In genomic region chr7:4911111-4911828, GRCh38 we compare ENCODE assay signal across 30 cellular contexts. TPM values are rescaled to one million over a fixed set of nuclear protein-coding genes. Genes with fewer than 3 reads are reported as not detected.
"Had no signal": no experiment of that assay in that cellular context is flagged by ENCODE, and none has a peak within 500 bp of the region (broad histone marks: within the 10 kb centered on the region; RNA-seq: fewer than 3 reads in every experiment).

No MANE protein-coding gene starts in this region.

- H3K27ac Mint-ChIP-seq: stimulated activated effector memory CD8-positive, alpha-beta T cell treated with anti-CD3 and anti-CD28 coated beads, Interleukin-12 subunit alpha, Interleukin-12 subunit beta, amount 100 ng/mL, for 72 hours; stimulated activated memory B cell treated with anti-CD40 and anti-IgM and Interleukin-4, amounts not matched to agents 10 μg/mL and 1 μg/mL and 100 μg/mL, for 72 hours; stimulated activated naive B cell treated with anti-CD40 and anti-IgM and Interleukin-4, amounts not matched to agents 10 μg/mL and 1 μg/mL and 100 μg/mL, for 72 hours; stimulated activated naive CD8-positive, alpha-beta T cell treated with anti-CD3 and anti-CD28 coated beads, Interleukin-15, amount 100 ng/mL, for 72 hours; stimulated activated naive CD8-positive, alpha-beta T cell treated with anti-CD3 and anti-CD28 coated beads, Interleukin-15, Interleukin-2, amounts not matched to agents 100 ng/mL and 50 ng/mL, for 24 hours; type B pancreatic cell had no signal

- H3K36me3 Mint-ChIP-seq: stimulated activated effector memory CD8-positive, alpha-beta T cell treated with anti-CD3 and anti-CD28 coated beads, Interleukin-12 subunit alpha, Interleukin-12 subunit beta, amount 100 ng/mL, for 72 hours; stimulated activated memory B cell treated with anti-CD40 and anti-IgM and Interleukin-4, amounts not matched to agents 10 μg/mL and 1 μg/mL and 100 μg/mL, for 72 hours; stimulated activated naive B cell treated with anti-CD40 and anti-IgM and Interleukin-4, amounts not matched to agents 10 μg/mL and 1 μg/mL and 100 μg/mL, for 72 hours; type B pancreatic cell had no signal

- H3K36me3 ChIP-seq: stomach, suprapubic skin, thoracic aorta, thyroid gland, tibial artery, transverse colon, upper lobe of left lung, upper lobe of right lung, uterus, vagina had no signal

- DNase-seq: stimulated activated CD4-positive, alpha-beta T cell treated with anti-CD3 and anti-CD28 coated beads, Interleukin-2, amount 100 ng/mL, for 48 hours; stimulated activated CD4-positive, alpha-beta T cell treated with anti-CD3 and anti-CD28 coated beads, Interleukin-4, amount 100 ng/mL, for 1 hour; stimulated activated CD4-positive, alpha-beta T cell treated with anti-CD3 and anti-CD28 coated beads, Interleukin-4, amount 100 ng/mL, for 24 hours; stimulated activated CD4-positive, alpha-beta T cell treated with anti-CD3 and anti-CD28 coated beads, Interleukin-4, amount 100 ng/mL, for 4 hours; stimulated activated CD8-positive, alpha-beta memory T cell treated with anti-CD3 and anti-CD28 coated beads, Interleukin-4, amount 100 ng/mL, for 48 hours; stimulated activated naive B cell treated with anti-CD40 and anti-IgM and Interleukin-4, amounts not matched to agents 10 μg/mL and 1 μg/mL and 100 μg/mL, for 72 hours; stimulated activated naive CD4-positive, alpha-beta T cell; stimulated activated naive CD4-positive, alpha-beta T cell treated with Interleukin-2 at 50 U/mL for 16 hours; stimulated activated naive CD8-positive, alpha-beta T cell treated with anti-CD3 and anti-CD28 coated beads, Interleukin-15, amount 100 ng/mL, for 72 hours; stimulated activated naive CD8-positive, alpha-beta T cell treated with anti-CD3 and anti-CD28 coated beads, Interleukin-15, Interleukin-2, amounts not matched to agents 100 U/mL and 50 U/mL, for 24 hours; stomach; substantia nigra; testis; thyroid gland; tibial artery; transverse colon; trophoblast cell; upper lobe of left lung; upper lobe of right lung; uterus had no signal

- H3K9me3 ChIP-seq: stomach, suprapubic skin, testis, thoracic aorta, thyroid gland, tibial artery, transverse colon, upper lobe of right lung, uterus, vagina had no signal

- H3K4me3 Mint-ChIP-seq: stimulated activated effector memory CD8-positive, alpha-beta T cell treated with anti-CD3 and anti-CD28 coated beads, Interleukin-12 subunit alpha, Interleukin-12 subunit beta, amount 100 ng/mL, for 72 hours; stimulated activated memory B cell treated with anti-CD40 and anti-IgM and Interleukin-4, amounts not matched to agents 10 μg/mL and 1 μg/mL and 100 μg/mL, for 72 hours; stimulated activated naive B cell treated with anti-CD40 and anti-IgM and Interleukin-4, amounts not matched to agents 10 μg/mL and 1 μg/mL and 100 μg/mL, for 72 hours; stimulated activated naive CD8-positive, alpha-beta T cell treated with anti-CD3 and anti-CD28 coated beads, Interleukin-15, amount 100 ng/mL, for 72 hours; stimulated activated naive CD8-positive, alpha-beta T cell treated with anti-CD3 and anti-CD28 coated beads, Interleukin-15, Interleukin-2, amounts not matched to agents 100 ng/mL and 50 ng/mL, for 24 hours; type B pancreatic cell had no signal

- ATAC-seq: stimulated activated effector memory CD8-positive, alpha-beta T cell treated with anti-CD3 and anti-CD28 coated beads, Interleukin-12 subunit alpha, Interleukin-12 subunit beta, amount 100 ng/mL, for 72 hours; stimulated activated memory B cell treated with anti-CD40 and anti-IgM and Interleukin-4, amounts not matched to agents 10 μg/mL and 1 μg/mL and 100 μg/mL, for 72 hours; stimulated activated naive B cell treated with anti-CD40 and anti-IgM and Interleukin-4, amounts not matched to agents 10 μg/mL and 1 μg/mL and 100 μg/mL, for 72 hours; stimulated activated naive CD8-positive, alpha-beta T cell treated with anti-CD3 and anti-CD28 coated beads, Interleukin-15, amount 100 ng/mL, for 72 hours; stimulated activated naive CD8-positive, alpha-beta T cell treated with anti-CD3 and anti-CD28 coated beads, Interleukin-15, Interleukin-2, amounts not matched to agents 100 U/mL and 50 U/mL, for 24 hours; upper lobe of right lung had no signal

- H3K4me3 ChIP-seq: stomach, suprapubic skin, testis, thoracic aorta, thyroid gland, tibial artery, transverse colon, upper lobe of left lung, upper lobe of right lung, uterus, vagina had no signal

- H3K4me1 Mint-ChIP-seq: stimulated activated effector memory CD8-positive, alpha-beta T cell treated with anti-CD3 and anti-CD28 coated beads, Interleukin-12 subunit alpha, Interleukin-12 subunit beta, amount 100 ng/mL, for 72 hours; stimulated activated memory B cell treated with anti-CD40 and anti-IgM and Interleukin-4, amounts not matched to agents 10 μg/mL and 1 μg/mL and 100 μg/mL, for 72 hours; stimulated activated naive B cell treated with anti-CD40 and anti-IgM and Interleukin-4, amounts not matched to agents 10 μg/mL and 1 μg/mL and 100 μg/mL, for 72 hours; stimulated activated naive CD8-positive, alpha-beta T cell treated with anti-CD3 and anti-CD28 coated beads, Interleukin-15, amount 100 ng/mL, for 72 hours had no signal

- H3K4me1 ChIP-seq: stomach, suprapubic skin, testis, thyroid gland, tibial artery, transverse colon, upper lobe of left lung, upper lobe of right lung, uterus, vagina had no signal

- H3K27ac ChIP-seq: stomach, suprapubic skin, testis, thoracic aorta, thyroid gland, tibial artery, transverse colon, upper lobe of left lung, upper lobe of right lung, uterus, vagina had no signal

- H3K9me3 Mint-ChIP-seq: stimulated activated effector memory CD8-positive, alpha-beta T cell treated with anti-CD3 and anti-CD28 coated beads, Interleukin-12 subunit alpha, Interleukin-12 subunit beta, amount 100 ng/mL, for 72 hours; stimulated activated naive CD8-positive, alpha-beta T cell treated with anti-CD3 and anti-CD28 coated beads, Interleukin-15, amount 100 ng/mL, for 72 hours; stimulated activated naive CD8-positive, alpha-beta T cell treated with anti-CD3 and anti-CD28 coated beads, Interleukin-15, Interleukin-2, amounts not matched to agents 100 ng/mL and 50 ng/mL, for 24 hours; type B pancreatic cell had no signal

- H3K27me3 ChIP-seq: testis, thyroid gland, transverse colon, upper lobe of left lung, upper lobe of right lung, uterus, vagina had no signal

RNA-seq across cellular contexts. Expression of gene MMD2, which starts 47.7 kb away (rescaled TPM):
- total RNA-seq: stomach, subcutaneous adipose tissue, suprapubic skin, thoracic aorta, transverse colon, upper lobe of left lung, upper lobe of right lung, ureter, uterus, vagina had no signal
- polyA plus RNA-seq: stomach, urinary bladder had no signal

RNA-seq across cellular contexts. Expression of gene PAPOLB, which starts 49.4 kb away (rescaled TPM):
- total RNA-seq: vagina had no signal
- polyA plus RNA-seq: stomach had no signal
